Comparison of ENCODE assay signal across 33 cellular contexts in genomic region chr2:112933261-112933660, GRCh38. TPM values are rescaled to one million over a fixed set of nuclear protein-coding genes. Genes with fewer than 3 reads are reported as not detected.
"Had no signal": no experiment of that assay in that cellular context is flagged by ENCODE, and none has a peak within 500 bp of the region (broad histone marks: within the 10 kb centered on the region; RNA-seq: fewer than 3 reads in every experiment).

No MANE protein-coding gene starts in this region.

- H3K4me1 ChIP-seq: esophagus squamous epithelium, gastrocnemius medialis, heart right ventricle, left ventricle myocardium inferior, lower lobe of right lung had no signal

- H3K4me3 Mint-ChIP-seq: effector memory CD8-positive, alpha-beta T cell; endodermal cell had no signal

- H3K9me3 Mint-ChIP-seq: effector memory CD8-positive, alpha-beta T cell; endodermal cell had no signal

- FAIRE-seq: colon, endometrium, islet of Langerhans, keratinocyte had no signal

- H3K9me3 ChIP-seq: esophagus squamous epithelium, gastrocnemius medialis, heart right ventricle, left ventricle myocardium inferior, lower lobe of right lung had no signal

- H3K27ac Mint-ChIP-seq: effector memory CD8-positive, alpha-beta T cell; endodermal cell had no signal

- H3K4me3 ChIP-seq: coronary artery, esophagus squamous epithelium, gastrocnemius medialis, heart right ventricle, left ventricle myocardium inferior, lower lobe of right lung had no signal

- H3K4me1 Mint-ChIP-seq: endodermal cell had no signal

- ATAC-seq: effector memory CD8-positive, alpha-beta T cell; esophagus mucosa; gastrocnemius medialis; heart right ventricle; left colon; left lobe of liver; lower lobe of right lung had no signal

- DNase-seq: effector CD8-positive, alpha-beta T cell; effector memory CD8-positive, alpha-beta T cell; endodermal cell; erythroblast; esophagus squamous epithelium; foreskin fibroblast; foreskin melanocyte; gastrocnemius medialis; glutamatergic neuron; head of caudate nucleus; heart right ventricle; hippocampal formation; left colon; left ventricle myocardium inferior; lower lobe of right lung; mesendoderm; midbrain had no signal

- H3K27ac ChIP-seq: coronary artery, epithelial cell of prostate, esophagus squamous epithelium, gastrocnemius medialis, heart right ventricle, left ventricle myocardium inferior, lower lobe of right lung had no signal

- H3K27me3 ChIP-seq: esophagus squamous epithelium, gastrocnemius medialis had no signal

- H3K36me3 ChIP-seq: esophagus squamous epithelium, gastrocnemius medialis, heart right ventricle, left ventricle myocardium inferior, lower lobe of right lung had no signal

RNA-seq across cellular contexts. Expression of gene IL37, which starts 22.3 kb away (rescaled TPM):
- total RNA-seq: cerebellum, dermis microvascular lymphatic vessel endothelial cell, endodermal cell, esophagus mucosa, gastrocnemius medialis, glomerular endothelial cell, heart right ventricle, kidney epithelial cell, left lobe of liver, left ventricle myocardium inferior, liver, lower lobe of right lung, lung microvascular endothelial cell, mononuclear cell had no signal
- polyA plus RNA-seq: heart right ventricle, liver had no signal

RNA-seq across cellular contexts. Expression of gene IL36G, which starts 44.5 kb away (rescaled TPM):
- total RNA-seq: cerebellum, dermis microvascular lymphatic vessel endothelial cell, endodermal cell, gastrocnemius medialis, glomerular endothelial cell, heart right ventricle, kidney epithelial cell, left ventricle myocardium inferior, liver, lower lobe of right lung, lung microvascular endothelial cell, mononuclear cell, mucosa of gallbladder had no signal
- polyA plus RNA-seq: heart right ventricle, liver had no signal
